Comparison of ENCODE assay signal across 13 cellular contexts in the genomic region with DNA sequence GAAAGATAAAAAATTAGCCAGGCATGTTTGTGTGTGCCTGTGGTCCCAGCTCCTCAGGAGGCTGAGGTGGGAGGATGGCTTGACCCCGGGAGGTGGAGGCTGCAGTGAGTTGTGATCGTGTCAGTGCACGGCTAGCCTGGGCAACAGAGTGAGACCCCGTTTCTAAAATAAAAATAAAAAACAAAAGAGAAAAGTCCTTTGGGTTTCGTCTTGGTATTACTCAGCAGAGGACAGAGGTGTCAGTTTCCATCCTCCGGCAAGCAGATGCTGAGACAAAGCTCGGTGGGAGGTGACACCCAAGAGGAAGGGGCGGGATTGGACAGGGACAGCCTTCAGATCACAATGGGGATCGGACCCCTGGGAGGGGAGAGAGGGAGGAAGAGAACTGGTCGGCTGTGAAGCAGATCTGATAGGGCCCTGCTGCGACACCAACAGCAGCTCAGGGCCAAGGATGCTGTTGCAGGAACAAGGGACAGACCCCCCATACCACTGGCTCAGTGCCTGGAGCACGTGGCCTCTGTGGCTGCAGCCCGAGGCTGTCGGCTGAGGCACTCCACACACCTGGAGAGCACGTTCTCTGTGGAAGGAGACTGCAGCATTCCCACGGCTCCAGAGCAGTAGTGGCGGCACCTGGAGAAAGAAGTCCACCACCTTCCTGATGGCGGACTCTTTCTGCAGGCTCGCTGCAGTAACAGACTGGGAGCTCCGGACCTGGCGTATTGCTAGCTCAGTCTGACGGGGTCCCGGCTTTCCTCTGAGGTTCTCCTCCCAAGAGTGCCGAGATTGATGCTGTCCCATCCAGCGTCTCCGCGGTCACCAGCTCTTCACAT. TPM values are rescaled to one million over a fixed set of nuclear protein-coding genes. Genes with fewer than 3 reads are reported as not detected.
DNase-seq lines count a peak whose midpoint lies in the region; ATAC-seq and TF ChIP-seq lines count a peak whose summit lies in the region.
"Had no signal": no experiment of that assay in that cellular context is flagged by ENCODE, and none has a peak within 500 bp of the region (broad histone marks: within the 10 kb centered on the region; RNA-seq: fewer than 3 reads in every experiment).

No MANE protein-coding gene starts in this region.

- no peaks in the 10 kb centered on the region for H3K9me3 Mint-ChIP-seq in stimulated activated naive CD8-positive, alpha-beta T cell treated with anti-CD3 and anti-CD28 coated beads, Interleukin-15, Interleukin-2, amounts not matched to agents 100 ng/mL and 50 ng/mL, for 24 hours
- no peaks in the 10 kb centered on the region for H3K9me3 Mint-ChIP-seq in T-helper 2 cell treated with Interferon-gamma antibody and Interleukin-4, amounts not matched to agents 5 μg/mL and 100 μg/mL, for 36 hours

- peak overlapping the region; percentile 33 for H3K4me3 Mint-ChIP-seq in stimulated activated naive CD8-positive, alpha-beta T cell treated with anti-CD3 and anti-CD28 coated beads, Interleukin-15, Interleukin-2, amounts not matched to agents 100 ng/mL and 50 ng/mL, for 24 hours
- peak overlapping the region; percentile 97 for H3K4me3 Mint-ChIP-seq in T-helper 2 cell treated with Interferon-gamma antibody and Interleukin-4, amounts not matched to agents 5 μg/mL and 100 μg/mL, for 36 hours

- H3K27me3 ChIP-seq in MM.1S (replicated peaks; ENCODE audit: insufficient read depth, low read length) = no peaks in the 10 kb centered on the region
- H3K27me3 ChIP-seq in thyroid gland = no peaks in the 10 kb centered on the region
- H3K27me3 ChIP-seq: MG63, upper lobe of left lung had no signal

- no peaks in the 10 kb centered on the region for H4K20me1 ChIP-seq in MM.1S (ENCODE audit: insufficient read depth, low read length)

- no peaks in the 10 kb centered on the region for H3K36me3 Mint-ChIP-seq in stimulated activated naive CD8-positive, alpha-beta T cell treated with anti-CD3 and anti-CD28 coated beads, Interleukin-15, Interleukin-2, amounts not matched to agents 100 ng/mL and 50 ng/mL, for 24 hours (ENCODE audit: low read depth)
- H3K36me3 Mint-ChIP-seq in T-helper 2 cell treated with Interferon-gamma antibody and Interleukin-4, amounts not matched to agents 5 μg/mL and 100 μg/mL, for 36 hours (ENCODE audit: low read depth) = peaks cover 20% of the 10 kb centered on the region

- H3K4me1 ChIP-seq in MM.1S (ENCODE audit: low read length) = no peaks in the 10 kb centered on the region
- peaks cover 6 to 23% of the 10 kb centered on the region in 2 donors for H3K4me1 ChIP-seq in thyroid gland

- no peaks in the 10 kb centered on the region for H3K27me3 Mint-ChIP-seq in stimulated activated naive CD8-positive, alpha-beta T cell treated with anti-CD3 and anti-CD28 coated beads, Interleukin-15, Interleukin-2, amounts not matched to agents 100 ng/mL and 50 ng/mL, for 24 hours
- H3K27me3 Mint-ChIP-seq in T-helper 2 cell treated with Interferon-gamma antibody and Interleukin-4, amounts not matched to agents 5 μg/mL and 100 μg/mL, for 36 hours (ENCODE audit: low read depth) = peaks cover 5% of the 10 kb centered on the region

- peak overlapping the region; percentile 56 for H3K27ac Mint-ChIP-seq in stimulated activated naive CD8-positive, alpha-beta T cell treated with anti-CD3 and anti-CD28 coated beads, Interleukin-15, Interleukin-2, amounts not matched to agents 100 ng/mL and 50 ng/mL, for 24 hours
- no peak overlapping the region for H3K27ac Mint-ChIP-seq in T-helper 2 cell treated with Interferon-gamma antibody and Interleukin-4, amounts not matched to agents 5 μg/mL and 100 μg/mL, for 36 hours

- ATAC-seq in stimulated activated naive CD8-positive, alpha-beta T cell treated with anti-CD3 and anti-CD28 coated beads, Interleukin-15, Interleukin-2, amounts not matched to agents 100 U/mL and 50 U/mL, for 24 hours = no peak
- ATAC-seq in HG02763 (IDR thresholded peaks at IDR 0.05; ENCODE audit: unreplicated experiment) (peak; percentile 30), HG03095 (IDR thresholded peaks at IDR 0.05; ENCODE audit: unreplicated experiment) (no peak)
- ATAC-seq: SK-N-SH treated with all-trans-retinoic acid at 6 μM for 48 hours had no signal

- H3K9me3 ChIP-seq in MM.1S (replicated peaks; ENCODE audit: insufficient read depth, low read length) (no peaks in the 10 kb centered on the region), thyroid gland (no peaks in the 10 kb centered on the region)
- H3K9me3 ChIP-seq: MG63, upper lobe of left lung had no signal

- H3K9ac ChIP-seq in MM.1S (ENCODE audit: low read length) = no peak overlapping the region

- DNase-seq in stimulated activated naive CD8-positive, alpha-beta T cell treated with anti-CD3 and anti-CD28 coated beads, Interleukin-15, Interleukin-2, amounts not matched to agents 100 U/mL and 50 U/mL, for 24 hours = no peak
- DNase-seq in T-helper 2 cell treated with Interferon-gamma antibody and Interleukin-4, amounts not matched to agents 5 μg/mL and 100 μg/mL, for 36 hours (ENCODE audit: low spot score) = no peak
- DNase-seq in MM.1S (no peak), ecto neural progenitor cell (ENCODE audit: low spot score) (no peak), thyroid gland (no peak)
- DNase-seq: H7, MG63 had no signal

- peaks cover 27% of the 10 kb centered on the region for H3K79me2 ChIP-seq in MM.1S (ENCODE audit: low read length)

- no peaks in the 10 kb centered on the region for H3K36me3 ChIP-seq in MM.1S (replicated peaks; ENCODE audit: insufficient read depth, low read length)
- H3K36me3 ChIP-seq in thyroid gland = no peaks in the 10 kb centered on the region
- H3K36me3 ChIP-seq: MG63, upper lobe of left lung had no signal

- H2AFZ ChIP-seq in MM.1S (ENCODE audit: low read length) = no peak overlapping the region

- TF ChIP-seq POLR2A in thyroid gland (IDR thresholded peaks at IDR 0.05) = no peak

- H3K4me2 ChIP-seq in MM.1S (ENCODE audit: low read depth, low read length) = no peak overlapping the region

- H3K27ac ChIP-seq in MM.1S (ENCODE audit: low read length) (no peak overlapping the region), thyroid gland (no peak overlapping the region)
- H3K27ac ChIP-seq: upper lobe of left lung had no signal

- 57 to 71% methylated on average over 19 to 25 of the region's 27 CpGs for WGBS in thyroid gland, 2 donors

- H3F3A ChIP-seq in MM.1S (ENCODE audit: insufficient read depth, low read length) = peaks cover 8% of the 10 kb centered on the region

- peaks cover 80% of the 10 kb centered on the region for H3K4me1 Mint-ChIP-seq in stimulated activated naive CD8-positive, alpha-beta T cell treated with anti-CD3 and anti-CD28 coated beads, Interleukin-15, Interleukin-2, amounts not matched to agents 100 ng/mL and 50 ng/mL, for 24 hours (ENCODE audit: low read depth)
- H3K4me1 Mint-ChIP-seq in T-helper 2 cell treated with Interferon-gamma antibody and Interleukin-4, amounts not matched to agents 5 μg/mL and 100 μg/mL, for 36 hours (ENCODE audit: low read depth) = peaks cover 36% of the 10 kb centered on the region

- H3K4me3 ChIP-seq in MM.1S (ENCODE audit: low read length) = no peak overlapping the region
- H3K4me3 ChIP-seq in thyroid gland (replicated peaks in 1 of 3) = no peak overlapping the region
- H3K4me3 ChIP-seq: lung, MG63, upper lobe of left lung had no signal

- H3K9me2 ChIP-seq in MM.1S (replicated peaks; ENCODE audit: insufficient read depth, low read length) = no peaks in the 10 kb centered on the region

- TF ChIP-seq CTCF in MM.1S (IDR thresholded peaks at IDR 0.05; ENCODE audit: low read length) (no peak), thyroid gland (IDR thresholded peaks at IDR 0.05) (no peak)

- intact Hi-C loops in thyroid gland (cut with DNase I) = no loop called here

RNA-seq across cellular contexts. Expression of gene BID, which starts 5.2 kb away (rescaled TPM):
- 10 to 100 TPM in 3 of 4 donors, 1 to 10 TPM in 1; 4.6 to 18.3 (median 14.9) TPM for total RNA-seq in thyroid gland
